ENCODE assay signal across 18 cellular contexts in the genomic region with DNA sequence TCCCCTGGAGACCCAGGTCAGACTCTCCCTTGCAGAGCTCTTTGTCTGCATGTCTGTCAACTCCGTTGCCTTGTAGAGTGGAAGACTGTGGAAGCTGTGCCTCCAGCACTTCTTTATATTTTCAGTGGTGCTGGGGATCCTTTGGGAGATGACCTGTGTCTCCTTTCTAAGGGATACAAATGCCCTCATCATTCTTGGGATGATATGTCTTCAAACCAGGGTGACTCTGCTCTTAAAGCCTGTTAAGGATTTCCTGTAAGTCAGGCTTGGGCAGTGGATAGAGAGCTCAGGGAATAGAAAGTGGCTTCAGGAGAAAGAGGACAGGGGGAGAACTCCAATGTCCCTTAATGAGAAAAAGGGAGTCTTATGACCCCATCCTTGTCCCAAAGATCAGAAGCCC. TPM values are rescaled to one million over a fixed set of nuclear protein-coding genes. Genes with fewer than 3 reads are reported as not detected.
DNase-seq lines count a peak whose midpoint lies in the region; ATAC-seq, FAIRE-seq and TF ChIP-seq lines count a peak whose summit lies in the region.
"Had no signal": no experiment of that assay in that cellular context is flagged by ENCODE, and none has a peak within 500 bp of the region (broad histone marks: within the 10 kb centered on the region; RNA-seq: fewer than 3 reads in every experiment).

No MANE protein-coding gene starts in this region.

- no TSS peak for BruUV-seq in Panc1 (replicated peaks; lab: Mats Ljungman, UMichigan)

- H3K9me3 ChIP-seq in Panc1 (ENCODE audit: control insufficient read depth, insufficient read depth, low read depth, low read length) (no peaks in the 10 kb centered on the region), kidney (ENCODE audit: control insufficient read depth in 1 of 2, low read length in 2 of 2) (no peaks in the 10 kb centered on the region), sigmoid colon (no peaks in the 10 kb centered on the region)

- H3K36me3 ChIP-seq in Panc1 (ENCODE audit: control insufficient read depth, insufficient read depth, low read length) (no peaks in the 10 kb centered on the region), kidney (ENCODE audit: control insufficient read depth in 1 of 2, insufficient read depth in 2 of 2, low read length in 2 of 2) (no peaks in the 10 kb centered on the region), sigmoid colon (no peaks in the 10 kb centered on the region)

- no peak for ATAC-seq in Panc1
- ATAC-seq: esophagus mucosa; stimulated activated naive B cell treated with anti-CD40 and anti-IgM and Interleukin-4, amounts not matched to agents 10 μg/mL and 1 μg/mL and 100 μg/mL, for 72 hours had no signal

- H3K27ac ChIP-seq in Panc1 (ENCODE audit: low read length), result peak overlapping the region; percentile 99
- H3K27ac ChIP-seq in kidney (ENCODE audit: low read depth in 2 of 2, low read length in 2 of 2), result peak overlapping the region; percentile 93 to 98
- peak overlapping the region in 3 of 4 donors; percentile 95 to 99 (median 97) for H3K27ac ChIP-seq in sigmoid colon

- CTCF ChIA-PET in Panc1 (lab: Charles Lee), result interaction anchor here (0.6 to 2.0 kb wide), 7 partner anchors 19 to 329 kb away, joined by 3 to 8 read pairs (median 4); a partner anchor contains a TSS
- CTCF ChIA-PET in GM10248 (lab: Yijun Ruan, JAX), result interaction anchor here (1.0 to 3.0 kb wide), 16 partner anchors 10 to 562 kb away, joined by 3 to 18 read pairs (median 7); a partner anchor contains a TSS

- DNase-seq in AG10803 (ENCODE audit: low read depth), result no peak
- DNase-seq in Panc1 (ENCODE audit: low read depth, low spot score), result no peak
- no peak for DNase-seq in kidney
- no peak for DNase-seq in sigmoid colon
- DNase-seq in NCI-H748 (lab: John Stamatoyannopoulos, UW; ENCODE audit: unreplicated experiment), result no peak
- no peak for DNase-seq in NCI-H2081 (lab: John Stamatoyannopoulos, UW)
- no peak for DNase-seq in GM10248 (ENCODE audit: extremely low spot score)
- DNase-seq in GM19238 (ENCODE audit: insufficient read length, low spot score), result no peak
- DNase-seq: activated CD4-positive, alpha-beta T cell treated with anti-CD3 and anti-CD28 coated beads for 1 hour; activated naive CD4-positive, alpha-beta T cell treated with Interleukin-2 at 50 U/mL for 16 hours; cortex of kidney; NCI-H1694; stimulated activated CD4-positive, alpha-beta T cell treated with anti-CD3 and anti-CD28 coated beads, Interleukin-12 subunit alpha, Interleukin-12 subunit beta, amount 100 ng/mL, for 4 hours; stimulated activated naive B cell treated with anti-CD40 and anti-IgM and Interleukin-4, amounts not matched to agents 10 μg/mL and 1 μg/mL and 100 μg/mL, for 72 hours had no signal

- peak overlapping the region; percentile 82 for H3K4me3 ChIP-seq in AG10803 (ENCODE audit: low read length)
- H3K4me3 ChIP-seq in Panc1 (ENCODE audit: low read depth in 2 of 2, low read length in 2 of 2), result peak overlapping the region; percentile 70 to 99
- peak overlapping the region; percentile 69 to 93 for H3K4me3 ChIP-seq in kidney (ENCODE audit: low read length in 2 of 2)
- H3K4me3 ChIP-seq in sigmoid colon, result peak overlapping the region; percentile 36 to 70 (median 56)

- no peak for TF ChIP-seq POLR2A in sigmoid colon (IDR thresholded peaks at IDR 0.05)

- POLR2A ChIA-PET in Panc1 (lab: Charles Lee), result interaction anchor here (0.5 to 2.0 kb wide), 8 partner anchors 10 to 1372 kb away, joined by 3 to 7 read pairs (median 4); a partner anchor contains a TSS
- POLR2A ChIA-PET in GM10248 (lab: Yijun Ruan, JAX), result no interaction called here

- H3K4me1 ChIP-seq in Panc1 (ENCODE audit: control insufficient read depth, insufficient read depth, low read length) (peaks cover 79% of the 10 kb centered on the region), kidney (ENCODE audit: control insufficient read depth in 1 of 2, insufficient read depth in 1 of 2, low read depth in 1 of 2, low read length in 2 of 2) (peaks cover 7 to 25% of the 10 kb centered on the region in 2 donors), sigmoid colon (peaks cover 0 to 52% (median 41%) of the 10 kb centered on the region in 4 donors)

- WGBS in sigmoid colon, 2 donors, result 59 to 77% methylated on average over 1 of the region's 1 CpG

- in situ Hi-C loops in Panc1 (cut with HindIII; ENCODE audit: low pct_unique_long_range_greater_than_20kb, low sequenced_read_pairs), result no loop called here

- TF ChIP-seq EP300 in sigmoid colon (IDR thresholded peaks at IDR 0.05), result no peak

- TF ChIP-seq CTCF in AG10803 (conservative IDR thresholded peaks at IDR 0.05; ENCODE audit: low read length) (no peak), Panc1 (IDR thresholded peaks at IDR 0.05) (no peak), kidney (IDR thresholded peaks at IDR 0.05; ENCODE audit: borderline replicate concordance, extremely low read depth, insufficient read depth) (no peak), sigmoid colon (IDR thresholded peaks at IDR 0.05) (no peak), GM10248 (IDR thresholded peaks at IDR 0.05; ENCODE audit: control extremely low read depth, extremely low read depth, low read depth, missing control alignments) (no peak)

- FAIRE-seq in kidney (lab: Jason Lieb, UNC), result no peak
- FAIRE-seq: H54 had no signal

- peak overlapping the region; percentile 86 to 95 for H3K9ac ChIP-seq in kidney (ENCODE audit: low read length in 2 of 2)

- H3K27me3 ChIP-seq in Panc1 (ENCODE audit: control insufficient read depth, insufficient read depth, low read length), result no peaks in the 10 kb centered on the region
- no peaks in the 10 kb centered on the region for H3K27me3 ChIP-seq in sigmoid colon

- intact Hi-C loops in Panc1 (cut with micrococcal nuclease; ENCODE audit: unreplicated experiment), result no loop called here
- intact Hi-C loops in kidney (cut with DNase I), result no loop called here
- intact Hi-C loops in sigmoid colon (cut with DNase I), result no loop called here

RNA-seq across cellular contexts. Expression of a gene that starts 1.5 kb away (rescaled TPM):
- total RNA-seq in Panc1 (2021; ENCODE audit: unreplicated experiment) (127 TPM), kidney (99.0 TPM), sigmoid colon (10 to 100 TPM; 25.3 to 64.3 (median 30.1) TPM)
- polyA plus RNA-seq in Panc1 (2012; ENCODE audit: insufficient read length), result 113 TPM
- polyA plus RNA-seq in kidney (ENCODE audit: insufficient read depth, low read depth, low replicate concordance) (12.1 TPM), sigmoid colon (10 to 100 TPM in 2 of 3 donors, 1 to 10 TPM in 1; 6.2 to 16.7 (median 10.2) TPM)

RNA-seq across cellular contexts. Expression of a gene that starts 5.1 kb away (rescaled TPM):
- total RNA-seq in Panc1 (2021; ENCODE audit: unreplicated experiment) (67.2 TPM), kidney (27.0 TPM), sigmoid colon (1 to 10 TPM; 1.5 to 2.5 (median 2.1) TPM)
- polyA plus RNA-seq in Panc1 (2012; ENCODE audit: insufficient read length), result 64.4 TPM
- polyA plus RNA-seq in kidney (ENCODE audit: insufficient read depth, low read depth, low replicate concordance) (12.3 TPM), sigmoid colon (10 to 100 TPM in 1 of 3 donors, 1 to 10 TPM in 2; 3.2 to 13.9 (median 4.2) TPM)
- total RNA-seq: MCF 10A had no signal

RNA-seq across cellular contexts. Expression of a gene that starts 10.4 kb away (rescaled TPM):
- 27.9 TPM for total RNA-seq in Panc1 (2021; ENCODE audit: unreplicated experiment)
- polyA plus RNA-seq in Panc1 (2012; ENCODE audit: insufficient read length), result 19.4 TPM
- total RNA-seq in kidney, result 22.6 TPM
- polyA plus RNA-seq in kidney (ENCODE audit: insufficient read depth, low read depth, low replicate concordance), result 4.4 TPM
- 1 to 10 TPM; 4.6 to 8.3 (median 5.4) TPM for total RNA-seq in sigmoid colon
- 1 to 10 TPM in 2 of 3 donors, under 1 TPM in 1; 0.23 to 2.7 (median 1.2) TPM for polyA plus RNA-seq in sigmoid colon

RNA-seq across cellular contexts. Expression of a gene that starts 16.3 kb away (rescaled TPM):
- total RNA-seq in Panc1 (2021; ENCODE audit: unreplicated experiment) (196 TPM), kidney (90.2 TPM), sigmoid colon (10 to 100 TPM in 3 of 4 donors, 1 to 10 TPM in 1; 6.7 to 10.5 (median 10.3) TPM)
- polyA plus RNA-seq in Panc1 (2012; ENCODE audit: insufficient read length), result 167 TPM
- polyA plus RNA-seq in kidney (ENCODE audit: insufficient read depth, low read depth, low replicate concordance) (44.0 TPM), sigmoid colon (10 to 100 TPM in 2 of 3 donors, 1 to 10 TPM in 1; 6.0 to 28.5 (median 10.2) TPM)
- total RNA-seq: MCF 10A; T-helper 2 cell treated with Interferon-gamma antibody and Interleukin-4, amounts not matched to agents 100 ng/mL and 5 ng/mL, for 36 hours had no signal

RNA-seq across cellular contexts. Expression of a gene that starts 22.3 kb away (rescaled TPM):
- 44.0 TPM for total RNA-seq in Panc1 (2021; ENCODE audit: unreplicated experiment)
- 36.5 TPM for polyA plus RNA-seq in Panc1 (2012; ENCODE audit: insufficient read length)
- 45.4 TPM for total RNA-seq in kidney
- 49.6 TPM for polyA plus RNA-seq in kidney (ENCODE audit: insufficient read depth, low read depth, low replicate concordance)
- 1 to 10 TPM; 1.1 to 6.6 (median 3.4) TPM for total RNA-seq in sigmoid colon
- 10 to 100 TPM; 21.3 to 67.3 (median 43.0) TPM for polyA plus RNA-seq in sigmoid colon
- total RNA-seq: MCF 10A had no signal
